1 cellular context compared by ENCODE assay signal in genomic region chr11:10916674-10917073, GRCh38.
A peak's percentile ranks its signal among the peaks of the same experiment; 100 is the strongest.
TF ChIP-seq lines count a peak whose summit lies in the region.

No MANE protein-coding gene starts in this region.

TF ChIP-seq in IMR-90, 13 proteins besides CTCF, POLR2A, EP300 and RAD21:
- TF ChIP-seq CEBPB (IDR thresholded peaks at IDR 0.05; ENCODE audit: low read depth, low read length): peak; percentile 21; the same call in 1 of the 2 replicates
- TF ChIP-seq RCOR1 (IDR thresholded peaks at IDR 0.05; ENCODE audit: insufficient replicate concordance, low read length): no peak
- TF ChIP-seq MAFK (IDR thresholded peaks at IDR 0.05; ENCODE audit: low read depth, low read length): no peak
- TF ChIP-seq MXI1 (IDR thresholded peaks at IDR 0.05; ENCODE audit: borderline replicate concordance, low read depth, low read length): no peak
- no peak for TF ChIP-seq MAZ (IDR thresholded peaks at IDR 0.05; ENCODE audit: borderline replicate concordance, low read depth, low read length)
- no peak for TF ChIP-seq BHLHE40 (IDR thresholded peaks at IDR 0.05; ENCODE audit: low read depth, low read length)
- TF ChIP-seq RFX5 (IDR thresholded peaks at IDR 0.05; ENCODE audit: low read depth, low read length): no peak
TF ChIP-seq in IMR-90: peak in this region for 1.
